Comparison of ENCODE assay signal across 8 cellular contexts in the genomic region with DNA sequence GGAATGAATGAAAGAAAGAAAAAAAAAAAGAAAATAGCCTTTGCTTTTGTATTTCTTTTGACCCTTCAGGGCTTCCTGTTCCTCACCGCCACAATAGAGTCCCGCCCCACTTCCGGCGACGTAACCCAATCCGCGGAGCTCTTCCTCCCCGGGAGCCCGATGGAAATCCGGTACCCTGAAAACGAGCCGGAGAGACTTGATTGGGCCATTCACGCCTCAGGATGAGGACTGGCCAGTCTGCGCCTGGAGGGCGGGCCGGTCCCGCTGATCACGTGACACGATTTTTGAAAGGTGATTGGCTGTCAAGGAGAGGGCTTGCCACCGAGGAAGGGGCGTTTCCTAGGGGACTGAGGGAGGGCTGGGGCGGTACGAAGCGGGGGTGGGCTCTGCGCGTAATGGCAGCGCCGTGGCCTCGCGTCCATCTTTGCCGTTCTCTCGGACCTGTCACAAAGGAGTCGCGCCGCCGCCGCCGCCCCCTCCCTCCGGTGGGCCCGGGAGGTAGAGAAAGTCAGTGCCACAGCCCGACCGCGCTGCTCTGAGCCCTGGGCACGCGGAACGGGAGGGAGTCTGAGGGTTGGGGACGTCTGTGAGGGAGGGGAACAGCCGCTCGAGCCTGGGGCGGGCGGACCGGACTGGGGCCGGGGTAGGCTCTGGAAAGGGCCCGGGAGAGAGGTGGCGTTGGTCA. TPM values are rescaled to one million over a fixed set of nuclear protein-coding genes. Genes with fewer than 3 reads are reported as not detected.
DNase-seq lines count a peak whose midpoint lies in the region; ATAC-seq and TF ChIP-seq lines count a peak whose summit lies in the region.

Gene PSME3IP1, minus strand, starts transcription at position 95 of the 685 bp plus-strand sequence. CDS start 12,185 bp downstream, outside the sequence.
Gene RSPRY1, plus strand, starts transcription at position 385 of the 685 bp plus-strand sequence. CDS start 18,330 bp downstream, outside the sequence.

- H3K27me3 Mint-ChIP-seq in activated T-helper 17 cell treated with anti-CD3 and anti-CD28 coated beads, Interleukin-2, amount 50 U/mL, for 72 hours: no peaks in the 10 kb centered on the region
- no peaks in the 10 kb centered on the region for H3K27me3 Mint-ChIP-seq in naive B cell
- no peaks in the 10 kb centered on the region for H3K27me3 Mint-ChIP-seq in stimulated activated memory B cell treated with anti-CD40 and anti-IgM and Interleukin-4, amounts not matched to agents 10 μg/mL and 1 μg/mL and 100 μg/mL, for 72 hours

- H3K27ac ChIP-seq in RWPE1: peak within 1 kb of the TSS; percentile 97

- DNase-seq in Daoy (ENCODE audit: low read depth): peak; percentile 99
- DNase-seq in GOT3 (lab: John Stamatoyannopoulos, UW): peak; percentile 94
- DNase-seq in LNCaP clone FGC (ENCODE audit: low read depth): peak; percentile 98
- DNase-seq in RWPE1 (ENCODE audit: low spot score): peak; percentile 100
- DNase-seq in fibroblast of gingiva (ENCODE audit: low read depth): peak; percentile 99
- DNase-seq in naive B cell: peak; percentile 99

- CTCF ChIA-PET in RWPE1 (lab: Yijun Ruan, JAX): no interaction called here

- peak within 1 kb of the TSS; percentile 95 for H3K27ac Mint-ChIP-seq in activated T-helper 17 cell treated with anti-CD3 and anti-CD28 coated beads, Interleukin-2, amount 50 U/mL, for 72 hours
- peak within 1 kb of the TSS; percentile 94 to 99 (median 98) for H3K27ac Mint-ChIP-seq in naive B cell
- peak within 1 kb of the TSS; percentile 95 for H3K27ac Mint-ChIP-seq in stimulated activated memory B cell treated with anti-CD40 and anti-IgM and Interleukin-4, amounts not matched to agents 10 μg/mL and 1 μg/mL and 100 μg/mL, for 72 hours

- peaks cover 21% of the 10 kb centered on the region for H3K4me1 Mint-ChIP-seq in activated T-helper 17 cell treated with anti-CD3 and anti-CD28 coated beads, Interleukin-2, amount 50 U/mL, for 72 hours
- peaks cover 44 to 64% (median 54%) of the 10 kb centered on the region in 3 donors for H3K4me1 Mint-ChIP-seq in naive B cell
- H3K4me1 Mint-ChIP-seq in stimulated activated memory B cell treated with anti-CD40 and anti-IgM and Interleukin-4, amounts not matched to agents 10 μg/mL and 1 μg/mL and 100 μg/mL, for 72 hours: peaks cover 66% of the 10 kb centered on the region

- peak; percentile 95 for ATAC-seq in activated T-helper 17 cell treated with anti-CD3 and anti-CD28 coated beads, Interleukin-2, amount 50 U/mL, for 72 hours (replicated peaks)
- ATAC-seq in naive B cell (ENCODE audit: low read depth in 2 of 2): peak; percentile 88 to 89
- ATAC-seq in stimulated activated memory B cell treated with anti-CD40 and anti-IgM and Interleukin-4, amounts not matched to agents 10 μg/mL and 1 μg/mL and 100 μg/mL, for 72 hours: peak; percentile 98

- no peaks in the 10 kb centered on the region for H3K9me3 Mint-ChIP-seq in activated T-helper 17 cell treated with anti-CD3 and anti-CD28 coated beads, Interleukin-2, amount 50 U/mL, for 72 hours
- H3K9me3 Mint-ChIP-seq in naive B cell: no peaks in the 10 kb centered on the region
- H3K9me3 Mint-ChIP-seq in stimulated activated memory B cell treated with anti-CD40 and anti-IgM and Interleukin-4, amounts not matched to agents 10 μg/mL and 1 μg/mL and 100 μg/mL, for 72 hours: no peaks in the 10 kb centered on the region

- TF ChIP-seq CTCF in LNCaP clone FGC (IDR thresholded peaks at IDR 0.05; ENCODE audit: control insufficient read depth, extremely low read depth, insufficient read depth) (no peak), RWPE1 (conservative IDR thresholded peaks at IDR 0.05; ENCODE audit: low read depth) (no peak)

- peak within 1 kb of the TSS; percentile 97 for H3K4me3 Mint-ChIP-seq in activated T-helper 17 cell treated with anti-CD3 and anti-CD28 coated beads, Interleukin-2, amount 50 U/mL, for 72 hours
- H3K4me3 Mint-ChIP-seq in naive B cell: peak within 1 kb of the TSS; percentile 94 to 100 (median 98)
- peak within 1 kb of the TSS; percentile 94 for H3K4me3 Mint-ChIP-seq in stimulated activated memory B cell treated with anti-CD40 and anti-IgM and Interleukin-4, amounts not matched to agents 10 μg/mL and 1 μg/mL and 100 μg/mL, for 72 hours

- POLR2A ChIA-PET in RWPE1 (lab: Yijun Ruan, JAX; ENCODE audit: low non-redundant PET): interaction anchor here (0.8 kb wide), 1 partner anchor 107 kb away, joined by 3 read pairs; no protein-coding TSS in a partner anchor

- H3K4me3 ChIP-seq in LNCaP clone FGC (ENCODE audit: low read depth, low read length): peak within 1 kb of the TSS; percentile 98

- peaks cover 27% of the 10 kb centered on the region for H3K36me3 Mint-ChIP-seq in activated T-helper 17 cell treated with anti-CD3 and anti-CD28 coated beads, Interleukin-2, amount 50 U/mL, for 72 hours (ENCODE audit: low read depth)
- H3K36me3 Mint-ChIP-seq in naive B cell: no peaks in the 10 kb centered on the region
- H3K36me3 Mint-ChIP-seq in stimulated activated memory B cell treated with anti-CD40 and anti-IgM and Interleukin-4, amounts not matched to agents 10 μg/mL and 1 μg/mL and 100 μg/mL, for 72 hours: no peaks in the 10 kb centered on the region

RNA-seq across cellular contexts. Expression of gene PSME3IP1, which starts in this region (rescaled TPM):
- 112 and 120 TPM in 2 replicates for total RNA-seq in Daoy (2014; rRNA removed; shearing (Covaris generic))
- 100 to 1,000 TPM in 1 of 2 donors, 10 to 100 TPM in 1; 79.0 to 103 TPM for total RNA-seq in activated T-helper 17 cell treated with anti-CD3 and anti-CD28 coated beads, Interleukin-2, amount 50 U/mL, for 72 hours
- polyA plus RNA-seq in naive B cell (ENCODE audit: low read depth in 6 of 6): 100 to 1,000 TPM in 1 of 6 donors, 10 to 100 TPM in 5; 85.1 to 109 (median 93.6) TPM

RNA-seq across cellular contexts. Expression of gene RSPRY1, which starts in this region (rescaled TPM):
- total RNA-seq in Daoy (2014; rRNA removed; shearing (Covaris generic)): 30.3 and 32.2 TPM in 2 replicates
- total RNA-seq in activated T-helper 17 cell treated with anti-CD3 and anti-CD28 coated beads, Interleukin-2, amount 50 U/mL, for 72 hours: 10 to 100 TPM; 34.1 to 37.4 TPM
- 10 to 100 TPM; 26.7 to 42.7 (median 33.5) TPM for polyA plus RNA-seq in naive B cell (ENCODE audit: low read depth in 6 of 6)

Comparison
In these comparisons a context has a peak if more than half of its experiments do, and no peak if none do; other contexts are left out.
1. Peak in every context shown above with its lines: DNase-seq, ATAC-seq, H3K4me3 ChIP-seq and H3K27ac ChIP-seq.